ENCODE assay signal across 8 cellular contexts in the genomic region with DNA sequence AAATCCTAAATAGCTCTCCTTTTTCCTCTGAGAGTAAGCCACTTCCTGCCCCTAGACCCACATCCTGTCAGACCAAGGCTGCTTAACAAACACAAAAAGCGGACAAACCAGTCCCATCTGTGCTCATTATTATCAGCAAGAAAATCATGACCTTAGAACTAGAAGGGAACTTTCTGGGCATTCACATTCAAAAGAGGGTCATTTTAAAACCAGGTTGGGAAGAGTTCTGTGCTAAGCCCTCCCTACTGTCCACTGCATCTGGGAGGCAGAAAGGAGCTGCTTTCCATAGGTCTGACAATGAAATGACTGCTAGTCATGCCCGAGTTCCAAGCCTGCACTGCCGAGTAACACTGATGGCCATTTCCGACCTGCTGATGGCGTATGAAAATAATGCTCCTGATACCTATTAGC. TPM values are rescaled to one million over a fixed set of nuclear protein-coding genes. Genes with fewer than 3 reads are reported as not detected.
DNase-seq lines count a peak whose midpoint lies in the region; ATAC-seq and TF ChIP-seq lines count a peak whose summit lies in the region.

No MANE protein-coding gene starts in this region.

- POLR2A ChIA-PET in Caco-2 (lab: Charles Lee) = interaction anchor here (0.5 to 1.7 kb wide), 5 partner anchors 50 to 136 kb away, joined by 3 to 9 read pairs (median 3); no protein-coding TSS in a partner anchor

- H3K4me3 ChIP-seq in Caco-2 (ENCODE audit: low read depth, low read length) = no peak overlapping the region

- BruUV-seq in Caco-2 (replicated peaks; lab: Mats Ljungman, UMichigan) = no TSS peak

- H3K9me3 ChIP-seq in Caco-2 (no peaks in the 10 kb centered on the region), T-helper 17 cell (ENCODE audit: control insufficient read depth, low read length, poor library complexity, severe bottlenecking) (no peaks in the 10 kb centered on the region)

- H3K27me3 Mint-ChIP-seq in Caco-2 (ENCODE audit: insufficient read depth, unreplicated experiment) (no peaks in the 10 kb centered on the region), T-helper 17 cell (no peaks in the 10 kb centered on the region)
- H3K27me3 Mint-ChIP-seq in stimulated activated naive B cell treated with anti-CD40 and anti-IgM and Interleukin-4, amounts not matched to agents 10 μg/mL and 1 μg/mL and 100 μg/mL, for 72 hours = no peaks in the 10 kb centered on the region

- H3K4me1 ChIP-seq in Caco-2 (peaks cover 80% of the 10 kb centered on the region), foreskin keratinocyte (peaks cover 42% of the 10 kb centered on the region)

- TF ChIP-seq CTCF in Caco-2 (IDR thresholded peaks at IDR 0.05; ENCODE audit: insufficient read depth in 1 of 2, low read depth in 1 of 2, low read length in 1 of 2, severe bottlenecking in 1 of 2, unreplicated experiment in 1 of 2) (no peak), foreskin keratinocyte (conservative IDR thresholded peaks at IDR 0.05) (no peak)

- H3K27me3 ChIP-seq in Caco-2 (replicated peaks; ENCODE audit: control insufficient read depth, insufficient read depth, low read length) = no peaks in the 10 kb centered on the region
- no peaks in the 10 kb centered on the region for H3K27me3 ChIP-seq in foreskin keratinocyte

- CTCF ChIA-PET in Caco-2 (lab: Charles Lee) = no interaction called here

- no peaks in the 10 kb centered on the region for H3K9me3 Mint-ChIP-seq in Caco-2 (ENCODE audit: unreplicated experiment)
- no peaks in the 10 kb centered on the region for H3K9me3 Mint-ChIP-seq in stimulated activated naive B cell treated with anti-CD40 and anti-IgM and Interleukin-4, amounts not matched to agents 10 μg/mL and 1 μg/mL and 100 μg/mL, for 72 hours

- intact Hi-C loops in Caco-2 (cut with micrococcal nuclease; ENCODE audit: unreplicated experiment) = no loop called here

- ATAC-seq in GM18909 (IDR thresholded peaks at IDR 0.05; ENCODE audit: poor library complexity, unreplicated experiment) (peak; percentile 79), HG03342 (IDR thresholded peaks at IDR 0.05; ENCODE audit: unreplicated experiment) (peak; percentile 69), T-helper 17 cell (peak; percentile 55), foreskin keratinocyte (peak; percentile 8)
- peak; percentile 66 to 83 for ATAC-seq in stimulated activated naive B cell treated with anti-CD40 and anti-IgM and Interleukin-4, amounts not matched to agents 10 μg/mL and 1 μg/mL and 100 μg/mL, for 72 hours (replicated peaks)

- DNase-seq in Caco-2 = peak; percentile 68 to 70
- DNase-seq in T-helper 17 cell = no peak
- no peak for DNase-seq in foreskin keratinocyte
- no peak for DNase-seq in stimulated activated naive B cell treated with anti-CD40 and anti-IgM and Interleukin-4, amounts not matched to agents 10 μg/mL and 1 μg/mL and 100 μg/mL, for 72 hours
- no peak for DNase-seq in NCI-H187 (lab: John Stamatoyannopoulos, UW)
- DNase-seq in amniotic stem cell (lab: John Stamatoyannopoulos, UW) = no peak

- H3K4me1 Mint-ChIP-seq in Caco-2 (ENCODE audit: low read depth, unreplicated experiment) = peaks cover 54% of the 10 kb centered on the region
- H3K4me1 Mint-ChIP-seq in T-helper 17 cell = peaks cover 68% of the 10 kb centered on the region
- peaks cover 60 to 95% of the 10 kb centered on the region in 2 donors for H3K4me1 Mint-ChIP-seq in stimulated activated naive B cell treated with anti-CD40 and anti-IgM and Interleukin-4, amounts not matched to agents 10 μg/mL and 1 μg/mL and 100 μg/mL, for 72 hours

- H3K27ac ChIP-seq in foreskin keratinocyte = no peak overlapping the region

- peak overlapping the region; percentile 58 for H3K4me3 Mint-ChIP-seq in Caco-2 (ENCODE audit: unreplicated experiment)
- peak overlapping the region; percentile 87 for H3K4me3 Mint-ChIP-seq in T-helper 17 cell
- H3K4me3 Mint-ChIP-seq in stimulated activated naive B cell treated with anti-CD40 and anti-IgM and Interleukin-4, amounts not matched to agents 10 μg/mL and 1 μg/mL and 100 μg/mL, for 72 hours = peak overlapping the region; percentile 4 to 49

- H3K36me3 Mint-ChIP-seq in Caco-2 (ENCODE audit: insufficient read depth, unreplicated experiment) (peaks cover 84% of the 10 kb centered on the region), T-helper 17 cell (ENCODE audit: low read depth) (no peaks in the 10 kb centered on the region)
- peaks cover 35 to 73% of the 10 kb centered on the region in 2 donors for H3K36me3 Mint-ChIP-seq in stimulated activated naive B cell treated with anti-CD40 and anti-IgM and Interleukin-4, amounts not matched to agents 10 μg/mL and 1 μg/mL and 100 μg/mL, for 72 hours

- H3K36me3 ChIP-seq in Caco-2 (ENCODE audit: control insufficient read depth, insufficient read depth, low read length) = peaks cover 3% of the 10 kb centered on the region; the same call in 1 of the 2 replicates

- H3K27ac Mint-ChIP-seq in Caco-2 (ENCODE audit: unreplicated experiment) (peak overlapping the region; percentile 80), T-helper 17 cell (peak overlapping the region; percentile 93)
- peak overlapping the region; percentile 81 for H3K27ac Mint-ChIP-seq in stimulated activated naive B cell treated with anti-CD40 and anti-IgM and Interleukin-4, amounts not matched to agents 10 μg/mL and 1 μg/mL and 100 μg/mL, for 72 hours

RNA-seq across cellular contexts. Expression of a gene that starts 15.4 kb away (rescaled TPM):
- total RNA-seq in Caco-2 (2022) = 282 and 290 TPM in 2 replicates
- 100 to 1,000 TPM; 341 to 361 TPM for total RNA-seq in T-helper 17 cell
- total RNA-seq in foreskin keratinocyte = 169 and 218 TPM in 2 replicates
- polyA plus RNA-seq in foreskin keratinocyte = 100 and 126 TPM in 2 replicates

Comparison
In these comparisons a context has a peak if more than half of its experiments do, and no peak if none do; other contexts are left out.
1. DNase-seq: peak in Caco-2 (2 of 2); none in T-helper 17 cell (0 of 3), foreskin keratinocyte (0 of 2), stimulated activated naive B cell treated with anti-CD40 and anti-IgM and Interleukin-4, amounts not matched to agents 10 μg/mL and 1 μg/mL and 100 μg/mL, for 72 hours (single experiment), NCI-H187 (0 of 2) and amniotic stem cell (single experiment).
2. H3K4me3 Mint-ChIP-seq: peak in every context shown above with its lines; median percentile 87 in T-helper 17 cell; 58 in Caco-2; 26 in stimulated activated naive B cell treated with anti-CD40 and anti-IgM and Interleukin-4, amounts not matched to agents 10 μg/mL and 1 μg/mL and 100 μg/mL, for 72 hours.
3. ATAC-seq: peak in every context shown above with its lines; median percentile 79 in GM18909; 74 in stimulated activated naive B cell treated with anti-CD40 and anti-IgM and Interleukin-4, amounts not matched to agents 10 μg/mL and 1 μg/mL and 100 μg/mL, for 72 hours; 69 in HG03342; 55 in T-helper 17 cell; 8 in foreskin keratinocyte.
4. Peak in every context shown above with its lines, with median percentiles within 50 percentile points of each other: H3K27ac Mint-ChIP-seq.